Comparison of ENCODE assay signal across 8 cellular contexts in genomic region chr11:108654994-108655631, GRCh38. TPM values are rescaled to one million over a fixed set of nuclear protein-coding genes. Genes with fewer than 3 reads are reported as not detected.
DNase-seq lines count a peak whose midpoint lies in the region; ATAC-seq, FAIRE-seq and TF ChIP-seq lines count a peak whose summit lies in the region.

No MANE protein-coding gene starts in this region.

- H3K27ac ChIP-seq in A549 (no peak overlapping the region), DOHH2 (ENCODE audit: low read depth, low read length) (no peak overlapping the region), psoas muscle (no peak overlapping the region)

- H3K27me3 ChIP-seq in DOHH2 (ENCODE audit: control insufficient read depth, low read length) (no peaks in the 10 kb centered on the region), psoas muscle (ENCODE audit: insufficient read depth in 3 of 3, low read length in 2 of 3) (no peaks in the 10 kb centered on the region)

- DNase-seq in A549 (ENCODE audit: low read depth in 1 of 2, low spot score in 1 of 2) (peak; percentile 49 to 54), NCI-H1092 (lab: John Stamatoyannopoulos, UW) (peak; percentile 4), fibroblast of pulmonary artery (ENCODE audit: low read depth) (peak; percentile 72), psoas muscle (no peak), NK-92 (lab: John Stamatoyannopoulos, UW; ENCODE audit: unreplicated experiment) (no peak)

- H4K20me1 ChIP-seq in DOHH2 (ENCODE audit: control insufficient read depth, insufficient read depth, low read depth, low read length) = no peaks in the 10 kb centered on the region

- no peak for TF ChIP-seq EP300 in A549 (IDR thresholded peaks at IDR 0.05)

- no peaks in the 10 kb centered on the region for H3K79me2 ChIP-seq in DOHH2 (ENCODE audit: control insufficient read depth, low read length)

- ATAC-seq in A549 (peak; percentile 73 to 79; a peak in 4 of 6 replicates), psoas muscle (peak; percentile 47 to 77 (median 54)), GM18511 (IDR thresholded peaks at IDR 0.05; ENCODE audit: unreplicated experiment) (no peak)

- CTCF ChIA-PET in A549 (lab: Yijun Ruan, JAX) = interaction anchor here (0.5 to 1.4 kb wide), 5 partner anchors 9 to 646 kb away, joined by 3 to 4 read pairs (median 3); partner anchors contain the start of genes CUL5 and DDX10

- TF ChIP-seq CTCF in A549 (IDR thresholded peaks at IDR 0.05) = peak; percentile 82
- peak; percentile 27 for TF ChIP-seq CTCF in DOHH2 (IDR thresholded peaks at IDR 0.05; ENCODE audit: low read depth, low read length, poor library complexity, severe bottlenecking)
- TF ChIP-seq CTCF in fibroblast of pulmonary artery (IDR thresholded peaks at IDR 0.05; ENCODE audit: low read length, missing control alignments) = peak; percentile 67
- TF ChIP-seq CTCF in psoas muscle (IDR thresholded peaks at IDR 0.05) = peak; percentile 55

- H3K36me3 ChIP-seq in DOHH2 (ENCODE audit: control insufficient read depth, low read length) (no peaks in the 10 kb centered on the region), psoas muscle (ENCODE audit: insufficient read depth in 1 of 2, low read depth in 1 of 2) (no peaks in the 10 kb centered on the region)

- H3K4me1 ChIP-seq in A549 (no peaks in the 10 kb centered on the region), DOHH2 (ENCODE audit: control insufficient read depth, low read length) (peaks cover 22% of the 10 kb centered on the region), psoas muscle (no peaks in the 10 kb centered on the region)

- POLR2A ChIA-PET in A549 (lab: Yijun Ruan, JAX) = no interaction called here

- H3K4me3 ChIP-seq in A549 (no peak overlapping the region), DOHH2 (ENCODE audit: low read length) (no peak overlapping the region; the same call in 1 of the 2 replicates), fibroblast of pulmonary artery (replicated peaks; ENCODE audit: low read depth, low read length) (no peak overlapping the region), psoas muscle (no peak overlapping the region)

- FAIRE-seq in A549 (lab: Jason Lieb, UNC) (no peak), TTC549 (lab: Jason Lieb, UNC) (peak; percentile 83)

- intact Hi-C loops in psoas muscle (cut with DNase I) = loop anchor here in 1 of 2 donors (10.0 kb wide), 2 partner anchors 160 to 190 kb away; partner anchors contain the start of genes C11orf65 and POGLUT3

- WGBS in A549 (ENCODE audit: missing lambda C conversion rate) = 43% methylated on average over 5 of the region's 5 CpGs
- WGBS in psoas muscle, 3 donors = 75 to 84% (median 76%) methylated on average over 5 of the region's 5 CpGs

- peak; percentile 86 to 90 for TF ChIP-seq RAD21 in A549 (conservative IDR thresholded peaks at IDR 0.05 in 1 of 2, IDR thresholded peaks at IDR 0.05 in 1 of 2)

- 0 out of 3 replicates have a peak, but pooled peaks cover 6% of the 10 kb centered on the region for H3K9me3 ChIP-seq in A549
- peaks cover 8% of the 10 kb centered on the region; the same call in 1 of the 2 replicates for H3K9me3 ChIP-seq in DOHH2 (ENCODE audit: control insufficient read depth, insufficient read depth, low read length)
- no peaks in the 10 kb centered on the region for H3K9me3 ChIP-seq in psoas muscle

- no peaks in the 10 kb centered on the region for H3F3A ChIP-seq in DOHH2 (ENCODE audit: control insufficient read depth, insufficient read depth)

- no peaks in the 10 kb centered on the region for H3K9me2 ChIP-seq in DOHH2 (replicated peaks; ENCODE audit: control insufficient read depth, low read length)

- no peak overlapping the region for H3K4me2 ChIP-seq in A549
- H3K4me2 ChIP-seq in DOHH2 (ENCODE audit: low read length) = peak overlapping the region; percentile 35

- no peak for TF ChIP-seq POLR2A in A549 (IDR thresholded peaks at IDR 0.05; ENCODE audit: low read length)

TF ChIP-seq in A549, 52 proteins besides CTCF, POLR2A, EP300 and RAD21:
- TF ChIP-seq E2F6 (IDR thresholded peaks at IDR 0.05; ENCODE audit: borderline replicate concordance, low read depth) (no peak), MAFK (IDR thresholded peaks at IDR 0.05; ENCODE audit: partially characterized antibody) (peak; percentile 7), SMC3 (IDR thresholded peaks at IDR 0.05) (peak; percentile 82)

RNA-seq across cellular contexts. Expression of gene DDX10, which starts 9.8 kb away (rescaled TPM):
- 188 and 189 TPM in 2 replicates for polyA plus RNA-seq in A549 (2011; rRNA removed)
- polyA plus RNA-seq in A549 (2012; cell fraction: cytosol; rRNA removed) = 45.2 and 54.7 TPM in 2 replicates
- 39.2 and 71.2 TPM in 2 replicates for polyA plus RNA-seq in A549 (2012; cell fraction: nucleus; rRNA removed)
- polyA plus RNA-seq in A549 (2017; fragmentation: RNase III; extraction: RNeasy Plus Mini Kit Qiagen cat#74134 plus additional on column Dnase treatment) = 46.0 to 56.2 TPM (median 46.9 TPM) in 3 replicates
- 54.8 and 67.1 TPM in 2 replicates for polyA minus RNA-seq in A549 (2011; rRNA and poly(A)+ RNA removed)
- total RNA-seq in psoas muscle = 10 to 100 TPM; 10.0 to 15.4 (median 11.9) TPM
- 10 to 100 TPM; 10.6 to 18.0 (median 11.4) TPM for polyA plus RNA-seq in psoas muscle

Comparison
In these comparisons a context has a peak if more than half of its experiments do, and no peak if none do; other contexts are left out.
1. DNase-seq: peak in A549 (2 of 2), NCI-H1092 (single experiment) and fibroblast of pulmonary artery (single experiment); none in psoas muscle (0 of 2) and NK-92 (single experiment).
2. CTCF ChIP-seq: peak in every context shown above with its lines; median percentile 82 in A549; 67 in fibroblast of pulmonary artery; 55 in psoas muscle; 27 in DOHH2.